Comparison of ENCODE assay signal across 9 cellular contexts in genomic region chr4:26945794-26946193, GRCh38.
"Had no signal": no experiment of that assay in that cellular context is flagged by ENCODE, and none has a peak within 500 bp of the region (broad histone marks: within the 10 kb centered on the region; RNA-seq: fewer than 3 reads in every experiment).

No MANE protein-coding gene starts in this region.

- ATAC-seq: GM23338 had no signal

- FAIRE-seq: H1, H54, HTR-8/SVneo had no signal

- DNase-seq: H9, HCEC 1CT, HFFc6, Kasumi-1, KG1 had no signal

- H3K4me3 ChIP-seq: GM23338 had no signal
